ENCODE assay signal across 1 cellular context in genomic region chr19:47508721-47509120, GRCh38.
A peak's percentile ranks its signal among the peaks of the same experiment; 100 is the strongest.
TF ChIP-seq lines count a peak whose summit lies in the region.

No MANE protein-coding gene starts in this region.

TF ChIP-seq in WTC11, 78 proteins besides CTCF, POLR2A, EP300 and RAD21 (continued from another document):
- TF ChIP-seq ZNF512 (CRISPR knock-in tag; IDR thresholded peaks at IDR 0.05; ENCODE audit: borderline replicate concordance) (no peak), ZNF396 (CRISPR knock-in tag; IDR thresholded peaks at IDR 0.05; ENCODE audit: borderline replicate concordance) (no peak), ZNF121 (CRISPR knock-in tag; IDR thresholded peaks at IDR 0.05) (peak; percentile 89)
